Comparison of ENCODE assay signal across 11 cellular contexts in the genomic region with DNA sequence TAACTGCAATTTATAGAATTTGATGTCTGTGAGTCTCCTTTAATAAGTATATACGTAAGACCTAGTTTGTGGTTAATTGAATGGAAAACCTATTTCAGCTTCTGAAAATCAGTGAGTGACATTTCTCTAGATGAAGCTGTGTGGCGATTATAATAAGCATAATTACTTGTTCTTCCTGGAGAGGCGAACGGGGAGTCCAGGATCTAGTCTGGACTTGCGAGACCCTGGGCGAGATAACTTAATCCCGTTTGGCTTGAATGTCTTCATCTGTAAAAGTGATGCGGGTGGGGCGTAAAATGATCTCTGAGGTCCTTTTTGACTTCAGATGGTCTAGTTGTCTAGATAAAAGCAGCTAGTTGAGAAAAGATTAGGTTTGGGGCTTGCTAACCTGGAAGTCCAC. TPM values are rescaled to one million over a fixed set of nuclear protein-coding genes. Genes with fewer than 3 reads are reported as not detected.
DNase-seq lines count a peak whose midpoint lies in the region; ATAC-seq and TF ChIP-seq lines count a peak whose summit lies in the region.
"Had no signal": no experiment of that assay in that cellular context is flagged by ENCODE, and none has a peak within 500 bp of the region (broad histone marks: within the 10 kb centered on the region; RNA-seq: fewer than 3 reads in every experiment).

No MANE protein-coding gene starts in this region.

- no peak overlapping the region for H3K27ac Mint-ChIP-seq in activated T-helper 17 cell treated with anti-CD3 and anti-CD28 coated beads, Interleukin-2, amount 50 U/mL, for 72 hours

- H3K9ac ChIP-seq in smooth muscle cell (ENCODE audit: low read depth), result no peak overlapping the region

- H3K4me3 ChIP-seq in smooth muscle cell, result peak overlapping the region; percentile 63

- WGBS in smooth muscle cell (ENCODE audit: low lambda C conversion rate), result 45% methylated on average over 9 of the region's 9 CpGs

- peaks cover 7% of the 10 kb centered on the region for H3K4me1 ChIP-seq in smooth muscle cell (ENCODE audit: low read depth)

- H3F3A ChIP-seq in smooth muscle cell (ENCODE audit: low read depth), result no peaks in the 10 kb centered on the region

- no peaks in the 10 kb centered on the region for H3K9me3 ChIP-seq in smooth muscle cell (replicated peaks; ENCODE audit: low read depth)

- no peaks in the 10 kb centered on the region for H3K79me2 ChIP-seq in smooth muscle cell (ENCODE audit: low read depth)

- no peak for ATAC-seq in activated T-helper 17 cell treated with anti-CD3 and anti-CD28 coated beads, Interleukin-2, amount 50 U/mL, for 72 hours (replicated peaks)
- ATAC-seq in GM19324 (IDR thresholded peaks at IDR 0.05; ENCODE audit: low FRiP score, unreplicated experiment), result no peak
- ATAC-seq in GM21825 (IDR thresholded peaks at IDR 0.05; ENCODE audit: unreplicated experiment), result no peak

- peaks cover 31% of the 10 kb centered on the region for H3K27me3 Mint-ChIP-seq in activated T-helper 17 cell treated with anti-CD3 and anti-CD28 coated beads, Interleukin-2, amount 50 U/mL, for 72 hours

- H3K9me3 Mint-ChIP-seq in activated T-helper 17 cell treated with anti-CD3 and anti-CD28 coated beads, Interleukin-2, amount 50 U/mL, for 72 hours, result no peaks in the 10 kb centered on the region

- peaks cover 25% of the 10 kb centered on the region for H3K27me3 ChIP-seq in smooth muscle cell (ENCODE audit: low read depth)

- peak overlapping the region; percentile 84 for H3K4me3 Mint-ChIP-seq in activated T-helper 17 cell treated with anti-CD3 and anti-CD28 coated beads, Interleukin-2, amount 50 U/mL, for 72 hours

- H3K36me3 Mint-ChIP-seq in activated T-helper 17 cell treated with anti-CD3 and anti-CD28 coated beads, Interleukin-2, amount 50 U/mL, for 72 hours (ENCODE audit: low read depth), result no peaks in the 10 kb centered on the region

- no peak overlapping the region for H3K27ac ChIP-seq in smooth muscle cell (ENCODE audit: low read depth)

- DNase-seq in NCI-H1105 treated with DMSO at 0.1 percent for 48 hours (lab: John Stamatoyannopoulos, UW) (peak; percentile 43), NCI-H1105 (lab: John Stamatoyannopoulos, UW) (no peak), kidney tubule cell (ENCODE audit: low spot score) (peak; percentile 15), smooth muscle cell (lab: John Stamatoyannopoulos, UW; ENCODE audit: unreplicated experiment) (no peak), HT-29 (ENCODE audit: low spot score) (no peak)
- DNase-seq: 8988T; activated CD4-positive, alpha-beta T cell treated with anti-CD3 and anti-CD28 coated beads for 1 hour; occipital lobe had no signal

- no peaks in the 10 kb centered on the region for H3K36me3 ChIP-seq in smooth muscle cell (ENCODE audit: low read depth)

- no peak for TF ChIP-seq CTCF in smooth muscle cell (IDR thresholded peaks at IDR 0.05; ENCODE audit: borderline replicate concordance, insufficient read depth, poor library complexity, severe bottlenecking)

- peak overlapping the region; percentile 98 for H3K4me2 ChIP-seq in smooth muscle cell

- no peak overlapping the region for H2AFZ ChIP-seq in smooth muscle cell (ENCODE audit: low read depth)

- H4K20me1 ChIP-seq in smooth muscle cell (ENCODE audit: low read depth), result no peaks in the 10 kb centered on the region

- peaks cover 4% of the 10 kb centered on the region for H3K4me1 Mint-ChIP-seq in activated T-helper 17 cell treated with anti-CD3 and anti-CD28 coated beads, Interleukin-2, amount 50 U/mL, for 72 hours

RNA-seq across cellular contexts. Expression of a gene that starts 1.1 kb away (rescaled TPM):
- under 1 TPM; 0.42 to 0.52 TPM for total RNA-seq in activated T-helper 17 cell treated with anti-CD3 and anti-CD28 coated beads, Interleukin-2, amount 50 U/mL, for 72 hours
- 4.6 and 4.8 TPM in 2 replicates for total RNA-seq in smooth muscle cell
- polyA plus RNA-seq in smooth muscle cell, result 0.49 and 1.4 TPM in 2 replicates
- total RNA-seq in HT-29 (2014; rRNA removed; shearing (Covaris generic)), result 4.3 and 4.8 TPM in 2 replicates

RNA-seq across cellular contexts. Expression of a gene that starts 36.3 kb away (rescaled TPM):
- under 1 TPM in 1 of 2 donors, not detected in 1; 0.09 TPM for total RNA-seq in activated T-helper 17 cell treated with anti-CD3 and anti-CD28 coated beads, Interleukin-2, amount 50 U/mL, for 72 hours
- total RNA-seq in smooth muscle cell, result not detected in 2 replicates
- not detected in 2 replicates for polyA plus RNA-seq in smooth muscle cell
- not detected in 2 replicates for total RNA-seq in HT-29 (2014; rRNA removed; shearing (Covaris generic))
- total RNA-seq: occipital lobe had no signal

Comparison
In these comparisons a context has a peak if more than half of its experiments do, and no peak if none do; other contexts are left out.
1. DNase-seq: peak in NCI-H1105 treated with DMSO at 0.1 percent for 48 hours (single experiment) and kidney tubule cell (single experiment); none in NCI-H1105 (single experiment), smooth muscle cell (single experiment) and HT-29 (single experiment).